25 cellular contexts compared by ENCODE assay signal in the genomic region with DNA sequence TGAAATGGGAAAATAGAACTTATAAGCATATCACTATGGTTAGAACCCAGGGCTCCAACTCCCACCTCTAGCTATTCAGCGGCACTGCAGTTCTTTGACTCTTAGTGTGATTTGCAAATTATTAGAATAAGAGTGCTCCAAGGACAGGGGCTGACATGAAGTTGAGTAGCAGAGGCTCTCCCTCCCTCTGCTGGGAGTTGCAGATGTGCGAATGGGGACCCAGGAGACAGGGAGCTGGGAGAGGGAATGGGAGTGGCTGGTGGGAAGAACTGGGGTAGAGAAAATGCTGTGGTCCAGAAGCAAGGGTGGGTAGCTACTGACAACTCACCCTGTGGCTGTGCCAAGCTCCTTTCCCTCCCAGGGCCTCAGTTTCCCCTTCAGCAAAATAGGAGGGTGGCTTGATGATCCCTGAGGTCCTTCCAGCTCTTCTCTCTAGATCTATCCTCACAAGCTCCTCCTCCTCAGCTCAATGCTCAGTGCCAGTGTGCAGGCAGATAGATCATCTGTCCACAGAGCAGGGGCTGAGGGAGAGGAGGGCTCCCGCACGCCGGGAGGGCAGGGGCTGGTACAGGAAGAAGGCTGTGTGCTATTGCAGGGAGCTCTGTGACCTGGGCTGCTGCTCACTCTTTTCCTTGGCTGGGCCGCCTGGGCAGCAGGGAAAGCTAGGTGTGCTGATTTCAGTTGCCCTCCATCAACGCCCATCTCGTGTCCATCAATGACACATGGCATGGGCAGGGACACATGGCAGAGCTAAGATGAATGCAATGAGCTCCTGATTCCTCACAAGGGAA.
"Had no signal": no experiment of that assay in that cellular context is flagged by ENCODE, and none has a peak within 500 bp of the region (broad histone marks: within the 10 kb centered on the region; RNA-seq: fewer than 3 reads in every experiment).

No MANE protein-coding gene starts in this region.

- H3K9me3 Mint-ChIP-seq: naive B cell had no signal

- H3K36me3 Mint-ChIP-seq: mesothelial cell of epicardium, naive B cell had no signal

- H3K4me3 ChIP-seq: colonic mucosa, dorsolateral prefrontal cortex, esophagus muscularis mucosa, gastrocnemius medialis, heart right ventricle, lower lobe of right lung, mucosa of descending colon had no signal

- H3K4me1 ChIP-seq: colonic mucosa, esophagus muscularis mucosa, lower lobe of right lung had no signal

- H3K4me3 Mint-ChIP-seq: mesothelial cell of epicardium, naive B cell had no signal

- H3K27ac Mint-ChIP-seq: mesothelial cell of epicardium had no signal

- ATAC-seq: gastrocnemius medialis, heart right ventricle, left cardiac atrium, left lobe of liver, left ventricle myocardium superior, lower lobe of right lung, mucosa of descending colon had no signal

- H3K27ac ChIP-seq: colonic mucosa, dorsolateral prefrontal cortex, esophagus muscularis mucosa, gastrocnemius medialis, heart right ventricle, lower lobe of right lung had no signal

- H3K27me3 ChIP-seq: colonic mucosa, dorsolateral prefrontal cortex, gastrocnemius medialis had no signal

- DNase-seq: cerebellar nuclear complex; colonic mucosa; cortex of kidney; dermis blood vessel endothelial cell; dorsolateral prefrontal cortex; effector CD4-positive, alpha-beta T cell; effector memory CD4-positive, alpha-beta T cell; foreskin melanocyte; gastrocnemius medialis; glutamatergic neuron; head of caudate nucleus; heart right ventricle; hippocampal formation; left cardiac atrium; left ventricle myocardium superior; lower lobe of right lung; mesenchymal stem cell; mucosa of descending colon; naive B cell had no signal

- FAIRE-seq: endothelial cell of umbilical vein, islet of Langerhans, keratinocyte had no signal

- H3K36me3 ChIP-seq: colonic mucosa, esophagus muscularis mucosa, gastrocnemius medialis, heart right ventricle, lower lobe of right lung had no signal

- H3K9me3 ChIP-seq: colonic mucosa, gastrocnemius medialis, lower lobe of right lung, mucosa of descending colon had no signal
